Comparison of ENCODE assay signal across 15 cellular contexts in genomic region chr6:13260116-13260598, GRCh38.
"Had no signal": no experiment of that assay in that cellular context is flagged by ENCODE, and none has a peak within 500 bp of the region (broad histone marks: within the 10 kb centered on the region; RNA-seq: fewer than 3 reads in every experiment).

No MANE protein-coding gene starts in this region.

- H3K4me1 ChIP-seq: gastroesophageal sphincter, vagina had no signal

- H3K4me2 ChIP-seq: neural progenitor cell had no signal

- H3K79me2 ChIP-seq: parathyroid adenoma had no signal

- H3K36me3 ChIP-seq: brain microvascular endothelial cell, gastroesophageal sphincter, neural progenitor cell, vagina had no signal

- DNase-seq: activated CD4-positive, alpha-beta T cell treated with anti-CD3 and anti-CD28 coated beads, Interleukin-2, amount 50 U/mL, for 1 hour; activated gamma-delta T cell; activated T-cell treated with anti-CD3 and anti-CD28 coated beads, Interleukin-2, amount 50 U/mL, for 4 hours; amygdala; brain microvascular endothelial cell; effector memory CD8-positive, alpha-beta T cell; kidney; left ventricle myocardium superior; tibial artery had no signal

- H3K27ac ChIP-seq: brain microvascular endothelial cell, epithelial cell of prostate, gastroesophageal sphincter, neural progenitor cell, parathyroid adenoma, tibial artery, vagina had no signal

- H3K27me3 ChIP-seq: brain microvascular endothelial cell, gastroesophageal sphincter, neural progenitor cell, tibial artery, vagina had no signal

- H2AFZ ChIP-seq: neural progenitor cell, parathyroid adenoma had no signal

- H3K9ac ChIP-seq: neural progenitor cell, parathyroid adenoma had no signal

- H3K9me3 ChIP-seq: vagina had no signal

- H3K4me3 ChIP-seq: gastroesophageal sphincter, neural progenitor cell, skin epidermis, tibial artery, vagina had no signal
